18 cellular contexts compared by ENCODE assay signal in the genomic region with DNA sequence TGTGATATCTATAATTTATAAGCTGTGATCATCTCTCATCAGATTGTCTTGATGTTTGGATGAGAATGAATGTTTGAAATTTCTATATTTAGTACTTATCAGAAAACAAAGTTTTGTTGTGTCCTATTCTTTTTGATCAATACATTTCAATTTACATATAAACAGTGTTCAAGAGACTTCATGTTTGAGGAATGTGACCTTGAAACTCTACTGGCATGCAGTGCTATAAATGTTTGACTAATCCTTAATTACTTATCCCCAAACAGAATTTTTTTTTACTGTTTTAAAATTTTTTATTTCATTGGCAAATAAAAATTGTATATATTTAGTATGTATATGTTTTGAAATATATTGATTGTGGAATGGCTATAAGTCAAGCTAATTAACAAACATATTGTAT. TPM values are rescaled to one million over a fixed set of nuclear protein-coding genes. Genes with fewer than 3 reads are reported as not detected.
DNase-seq lines count a peak whose midpoint lies in the region; ATAC-seq, FAIRE-seq and TF ChIP-seq lines count a peak whose summit lies in the region.
"Had no signal": no experiment of that assay in that cellular context is flagged by ENCODE, and none has a peak within 500 bp of the region (broad histone marks: within the 10 kb centered on the region; RNA-seq: fewer than 3 reads in every experiment).

No MANE protein-coding gene starts in this region.

- intact Hi-C loops in activated CD4-positive, alpha-beta T cell treated with anti-CD3 and anti-CD28 coated beads for 36 hours (cut with DNase I, micrococcal nuclease), result no loop called here

- no peak for TF ChIP-seq CTCF in endothelial cell (IDR thresholded peaks at IDR 0.05; ENCODE audit: unreplicated experiment)
- no peak for TF ChIP-seq CTCF in nephron progenitor cell (IDR thresholded peaks at IDR 0.05)
- no peak for TF ChIP-seq CTCF in D721Med (IDR thresholded peaks at IDR 0.05; ENCODE audit: insufficient read depth, missing control alignments)

- CTCF ChIA-PET in activated CD4-positive, alpha-beta T cell treated with anti-CD3 and anti-CD28 coated beads for 36 hours (lab: Charles Lee), result interaction anchor here (0.7 to 1.1 kb wide), 2 partner anchors 44 to 166 kb away, joined by 3 read pairs; no protein-coding TSS in a partner anchor

- peak overlapping the region; percentile 16 for H3K4me3 Mint-ChIP-seq in stimulated activated naive CD8-positive, alpha-beta T cell treated with anti-CD3 and anti-CD28 coated beads, Interleukin-15, Interleukin-2, amounts not matched to agents 100 ng/mL and 50 ng/mL, for 24 hours
- H3K4me3 Mint-ChIP-seq in endothelial cell (ENCODE audit: unreplicated experiment) (peak overlapping the region; percentile 76), nephron progenitor cell (peak overlapping the region; percentile 94)
- H3K4me3 Mint-ChIP-seq in activated CD4-positive, alpha-beta T cell treated with anti-CD3 and anti-CD28 coated beads for 36 hours, result no peak overlapping the region

- ATAC-seq in stimulated activated naive CD8-positive, alpha-beta T cell treated with anti-CD3 and anti-CD28 coated beads, Interleukin-15, Interleukin-2, amounts not matched to agents 100 U/mL and 50 U/mL, for 24 hours, result no peak
- no peak for ATAC-seq in HG02870 (IDR thresholded peaks at IDR 0.05; ENCODE audit: unreplicated experiment)
- no peak for ATAC-seq in activated CD4-positive, alpha-beta T cell treated with anti-CD3 and anti-CD28 coated beads for 36 hours
- ATAC-seq: K562 had no signal

- peaks cover 10% of the 10 kb centered on the region for H3K4me1 Mint-ChIP-seq in stimulated activated naive CD8-positive, alpha-beta T cell treated with anti-CD3 and anti-CD28 coated beads, Interleukin-15, Interleukin-2, amounts not matched to agents 100 ng/mL and 50 ng/mL, for 24 hours (ENCODE audit: low read depth)
- H3K4me1 Mint-ChIP-seq in endothelial cell (ENCODE audit: unreplicated experiment), result peaks cover 13% of the 10 kb centered on the region
- H3K4me1 Mint-ChIP-seq in nephron progenitor cell, result peaks cover 25% of the 10 kb centered on the region
- peaks cover 6% of the 10 kb centered on the region for H3K4me1 Mint-ChIP-seq in activated CD4-positive, alpha-beta T cell treated with anti-CD3 and anti-CD28 coated beads for 36 hours

- no peak overlapping the region for H3K27ac Mint-ChIP-seq in stimulated activated naive CD8-positive, alpha-beta T cell treated with anti-CD3 and anti-CD28 coated beads, Interleukin-15, Interleukin-2, amounts not matched to agents 100 ng/mL and 50 ng/mL, for 24 hours
- H3K27ac Mint-ChIP-seq in endothelial cell (ENCODE audit: unreplicated experiment) (no peak overlapping the region), nephron progenitor cell (no peak overlapping the region)
- no peak overlapping the region for H3K27ac Mint-ChIP-seq in activated CD4-positive, alpha-beta T cell treated with anti-CD3 and anti-CD28 coated beads for 36 hours
- H3K27ac Mint-ChIP-seq: CD14-positive monocyte had no signal

- POLR2A ChIA-PET in activated CD4-positive, alpha-beta T cell treated with anti-CD3 and anti-CD28 coated beads for 36 hours (lab: Charles Lee), result no interaction called here

- no peak for DNase-seq in stimulated activated naive CD8-positive, alpha-beta T cell treated with anti-CD3 and anti-CD28 coated beads, Interleukin-15, Interleukin-2, amounts not matched to agents 100 U/mL and 50 U/mL, for 24 hours
- DNase-seq in endothelial cell (ENCODE audit: low spot score) (no peak), nephron progenitor cell (no peak), D721Med (ENCODE audit: insufficient read length, low spot score) (no peak), NCI-H2171 treated with DMSO at 0.1 percent for 48 hours (lab: John Stamatoyannopoulos, UW) (no peak)
- DNase-seq in activated CD4-positive, alpha-beta T cell treated with anti-CD3 and anti-CD28 coated beads for 36 hours, result no peak
- DNase-seq: activated effector memory CD4-positive, alpha-beta T cell treated with Interleukin-2 at 50 U/mL for 16 hours; GDM1; NCI-H748 treated with DMSO at 0.1 percent for 48 hours; OCI-M1; posterior cingulate gyrus; stimulated activated CD8-positive, alpha-beta memory T cell treated with anti-CD3 and anti-CD28 coated beads, Interleukin-4, amount 100 ng/mL, for 48 hours; uterus had no signal

- H3K27me3 Mint-ChIP-seq in stimulated activated naive CD8-positive, alpha-beta T cell treated with anti-CD3 and anti-CD28 coated beads, Interleukin-15, Interleukin-2, amounts not matched to agents 100 ng/mL and 50 ng/mL, for 24 hours, result peaks cover 63% of the 10 kb centered on the region
- H3K27me3 Mint-ChIP-seq in endothelial cell (ENCODE audit: unreplicated experiment), result peaks cover 1% of the 10 kb centered on the region
- H3K27me3 Mint-ChIP-seq in nephron progenitor cell (ENCODE audit: low read depth, poor library complexity), result peaks cover 10% of the 10 kb centered on the region
- H3K27me3 Mint-ChIP-seq in activated CD4-positive, alpha-beta T cell treated with anti-CD3 and anti-CD28 coated beads for 36 hours, result peaks cover 42% of the 10 kb centered on the region

- peaks cover 3% of the 10 kb centered on the region for H3K36me3 Mint-ChIP-seq in stimulated activated naive CD8-positive, alpha-beta T cell treated with anti-CD3 and anti-CD28 coated beads, Interleukin-15, Interleukin-2, amounts not matched to agents 100 ng/mL and 50 ng/mL, for 24 hours (ENCODE audit: low read depth)
- H3K36me3 Mint-ChIP-seq in endothelial cell (ENCODE audit: low read depth, unreplicated experiment) (no peaks in the 10 kb centered on the region), nephron progenitor cell (ENCODE audit: low read depth) (peaks cover 8% of the 10 kb centered on the region)
- H3K36me3 Mint-ChIP-seq in activated CD4-positive, alpha-beta T cell treated with anti-CD3 and anti-CD28 coated beads for 36 hours (ENCODE audit: low read depth), result peaks cover 2% of the 10 kb centered on the region

- H3K9me3 Mint-ChIP-seq in stimulated activated naive CD8-positive, alpha-beta T cell treated with anti-CD3 and anti-CD28 coated beads, Interleukin-15, Interleukin-2, amounts not matched to agents 100 ng/mL and 50 ng/mL, for 24 hours, result no peaks in the 10 kb centered on the region
- H3K9me3 Mint-ChIP-seq in endothelial cell (ENCODE audit: unreplicated experiment) (no peaks in the 10 kb centered on the region), nephron progenitor cell (peaks cover 2% of the 10 kb centered on the region)
- H3K9me3 Mint-ChIP-seq in activated CD4-positive, alpha-beta T cell treated with anti-CD3 and anti-CD28 coated beads for 36 hours (ENCODE audit: low read depth), result peaks cover 1% of the 10 kb centered on the region

- FAIRE-seq in D721Med (lab: Jason Lieb, UNC), result no peak
- FAIRE-seq: K562 had no signal

RNA-seq across cellular contexts. Expression of a gene that starts 1.5 kb away (rescaled TPM):
- 2.4 TPM for total RNA-seq in endothelial cell (ENCODE audit: unreplicated experiment)
- total RNA-seq in activated CD4-positive, alpha-beta T cell treated with anti-CD3 and anti-CD28 coated beads for 36 hours, result under 1 TPM in 1 of 2 experiments, not detected in 1; 0.02 TPM
- total RNA-seq: K562; T-helper 1 cell treated with Interleukin-12 subunit alpha and Interleukin-12 subunit beta and Interleukin-4 antibody, amounts not matched to agents 30 ng/mL and 1 ng/mL, for 36 hours had no signal
